ENCODE assay signal across 17 cellular contexts in the genomic region with DNA sequence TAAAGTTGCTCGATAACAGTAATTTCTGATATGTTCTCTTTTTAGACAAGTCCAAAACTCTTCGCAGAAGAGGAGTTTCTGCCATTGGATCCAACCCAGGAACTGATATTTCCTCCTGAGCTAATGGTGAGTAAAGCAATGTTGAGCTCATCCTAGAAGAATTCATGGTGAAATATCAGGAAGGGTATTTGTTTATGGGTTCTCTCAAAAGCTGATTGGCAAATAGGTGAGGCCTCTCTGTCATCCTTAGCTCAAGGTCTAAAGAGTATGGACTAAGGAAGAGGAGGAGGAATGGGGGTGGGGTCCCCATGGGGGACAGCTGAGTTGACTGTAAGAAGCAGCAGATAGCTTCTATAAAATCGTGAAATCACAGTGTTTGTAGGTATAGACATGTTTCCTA. TPM values are rescaled to one million over a fixed set of nuclear protein-coding genes. Genes with fewer than 3 reads are reported as not detected.
DNase-seq lines count a peak whose midpoint lies in the region; ATAC-seq, FAIRE-seq and TF ChIP-seq lines count a peak whose summit lies in the region.
"Had no signal": no experiment of that assay in that cellular context is flagged by ENCODE, and none has a peak within 500 bp of the region (broad histone marks: within the 10 kb centered on the region; RNA-seq: fewer than 3 reads in every experiment).

No MANE protein-coding gene starts in this region.

- TF ChIP-seq EP300 in A549 (IDR thresholded peaks at IDR 0.05): no peak; a peak in 1 of 5 replicates

- no peaks in the 10 kb centered on the region for H3K4me1 Mint-ChIP-seq in activated T-helper 17 cell treated with anti-CD3 and anti-CD28 coated beads, Interleukin-2, amount 50 U/mL, for 72 hours
- H3K4me1 Mint-ChIP-seq: activated naive CD8-positive, alpha-beta T cell treated with anti-CD3 and anti-CD28 coated beads, Interleukin-2, amount 50 U/mL, for 24 hours; GM23338 had no signal

- peak overlapping the region; percentile 76; the same call in 1 of the 2 replicates for H3K23ac ChIP-seq in IMR-90 (ENCODE audit: low read depth, low read length)

- dilution Hi-C loops in IMR-90 (cut with HindIII; ENCODE audit: low sequenced_read_pairs, unreplicated experiment): no loop called here

- H4K5ac ChIP-seq in IMR-90 (ENCODE audit: low read depth, low read length): peak overlapping the region; percentile 71; the same call in 1 of the 2 replicates

- TF ChIP-seq RAD21 in A549 (conservative IDR thresholded peaks at IDR 0.05 in 1 of 2, IDR thresholded peaks at IDR 0.05 in 1 of 2) (no peak), IMR-90 (IDR thresholded peaks at IDR 0.05; ENCODE audit: low read length) (no peak)

- H3K27ac Mint-ChIP-seq in activated T-helper 17 cell treated with anti-CD3 and anti-CD28 coated beads, Interleukin-2, amount 50 U/mL, for 72 hours: no peak overlapping the region
- H3K27ac Mint-ChIP-seq: activated naive CD8-positive, alpha-beta T cell treated with anti-CD3 and anti-CD28 coated beads, Interleukin-2, amount 50 U/mL, for 24 hours; GM23338 had no signal

- peak overlapping the region; percentile 78; the same call in 1 of the 2 replicates for H3K18ac ChIP-seq in IMR-90 (ENCODE audit: low read depth, low read length)

- H2BK5ac ChIP-seq in IMR-90 (ENCODE audit: low read depth, low read length, poor library complexity, severe bottlenecking): peak overlapping the region; percentile 92

- peak overlapping the region; percentile 82 for H3K14ac ChIP-seq in IMR-90 (replicated peaks; ENCODE audit: low read depth, low read length)

- peaks cover 10% of the 10 kb centered on the region for H3K9me3 Mint-ChIP-seq in activated T-helper 17 cell treated with anti-CD3 and anti-CD28 coated beads, Interleukin-2, amount 50 U/mL, for 72 hours
- H3K9me3 Mint-ChIP-seq: activated naive CD8-positive, alpha-beta T cell treated with anti-CD3 and anti-CD28 coated beads, Interleukin-2, amount 50 U/mL, for 24 hours; GM23338 had no signal

- H3K79me1 ChIP-seq in IMR-90 (ENCODE audit: low read depth in 1 of 2, low read length in 2 of 2): 0 out of 4 replicates have a peak, but pooled peaks cover 0 to 4% of the 10 kb centered on the region in 2 experiments

- H3K27ac ChIP-seq in A549 (peak overlapping the region; percentile 69 to 85), IMR-90 (ENCODE audit: insufficient read depth, low read length) (peak overlapping the region; percentile 59), adrenal gland (peak overlapping the region; percentile 5 to 74 (median 38)), foreskin keratinocyte (peak overlapping the region; percentile 31)
- H3K27ac ChIP-seq: HL-60, upper lobe of right lung had no signal

- H3K4me2 ChIP-seq in A549 (peak overlapping the region; percentile 80), IMR-90 (ENCODE audit: low read depth, low read length) (peak overlapping the region; percentile 75)
- H3K4me2 ChIP-seq: GM23338 had no signal

- BruUV-seq in IMR-90 (replicated peaks; lab: Mats Ljungman, UMichigan): no TSS peak

- peak overlapping the region; percentile 92 for H2AK9ac ChIP-seq in IMR-90 (replicated peaks; ENCODE audit: low read depth, low read length, poor library complexity)

- H2AFZ ChIP-seq in IMR-90 (replicated peaks; ENCODE audit: low read length, poor library complexity): peak overlapping the region; percentile 69
- H2AFZ ChIP-seq: GM23338 had no signal

- peak overlapping the region; percentile 79; the same call in 1 of the 2 replicates for H4K91ac ChIP-seq in IMR-90 (ENCODE audit: insufficient read depth, low read depth, low read length)

- peak overlapping the region; percentile 91 for H2BK15ac ChIP-seq in IMR-90 (ENCODE audit: low read depth, low read length)

- ATAC-seq in A549 (peak; percentile 82 to 89), IMR-90 (ENCODE audit: low read depth) (peak; percentile 59), foreskin keratinocyte (peak; percentile 87)
- no peak for ATAC-seq in activated T-helper 17 cell treated with anti-CD3 and anti-CD28 coated beads, Interleukin-2, amount 50 U/mL, for 72 hours (replicated peaks)
- ATAC-seq: activated naive CD8-positive, alpha-beta T cell treated with anti-CD3 and anti-CD28 coated beads, Interleukin-2, amount 50 U/mL, for 24 hours; GM23338; upper lobe of right lung had no signal

- DNase-seq in A549 (ENCODE audit: low read depth in 1 of 2, low spot score in 1 of 2): peak in 1 of 2 experiments; percentile 72
- peak; percentile 84 for DNase-seq in IMR-90
- no peak for DNase-seq in adrenal gland
- DNase-seq in foreskin keratinocyte: peak; percentile 79 to 91
- DNase-seq in activated CD4-positive, alpha-beta T cell treated with anti-CD3 and anti-CD28 coated beads for 4 hours: no peak
- no peak for DNase-seq in NAMALWA (ENCODE audit: low spot score)
- no peak for DNase-seq in activated naive CD4-positive, alpha-beta T cell (lab: John Stamatoyannopoulos, UW)
- DNase-seq: activated CD8-positive, alpha-beta memory T cell treated with anti-CD3 and anti-CD28 coated beads, Interleukin-2, amount 50 U/mL, for 48 hours; activated naive CD8-positive, alpha-beta T cell treated with anti-CD3 and anti-CD28 coated beads, Interleukin-2, amount 50 U/mL, for 24 hours; effector CD8-positive, alpha-beta T cell; MV-4-11; pancreas; stimulated activated CD4-positive, alpha-beta T cell treated with anti-CD3 and anti-CD28 coated beads, Interleukin-15, amount 100 ng/mL, for 24 hours; upper lobe of right lung had no signal

- H4K20me1 ChIP-seq in IMR-90 (ENCODE audit: insufficient read depth, low read length): no peaks in the 10 kb centered on the region

- 29% methylated on average over 3 of the region's 3 CpGs for WGBS in A549 (ENCODE audit: missing lambda C conversion rate)
- no CpG with 5 or more reads among the region's 3 CpGs for WGBS in IMR-90 (ENCODE audit: extremely low coverage in 2 of 2, insufficient read length in 1 of 2), 2 experiments
- 62 to 71% (median 70%) methylated on average over 3 of the region's 3 CpGs for WGBS in adrenal gland, 4 donors

- H3K9me1 ChIP-seq in IMR-90 (ENCODE audit: insufficient read depth, low read length): peaks cover 7% of the 10 kb centered on the region

- intact Hi-C loops in IMR-90 (cut with micrococcal nuclease): no loop called here
- intact Hi-C loops in adrenal gland (cut with DNase I): no loop called here

- FAIRE-seq in A549 (lab: Jason Lieb, UNC): no peak
- FAIRE-seq: pancreas had no signal

- no peak overlapping the region for H3K56ac ChIP-seq in IMR-90 (ENCODE audit: extremely low read depth, insufficient read depth, low read length)

- peak overlapping the region; percentile 48 to 86 for H4K8ac ChIP-seq in IMR-90 (ENCODE audit: low read depth in 2 of 2, low read length in 2 of 2)

- in situ Hi-C loops in IMR-90 (cut with MboI; ENCODE audit: low sequenced_read_pairs): no loop called here

- CTCF ChIA-PET in A549 (lab: Yijun Ruan, JAX): interaction anchor here (0.6 to 1.3 kb wide), 3 partner anchors 11 to 109 kb away, joined by 3 to 4 read pairs (median 3); no protein-coding TSS in a partner anchor
- CTCF ChIA-PET in IMR-90 (lab: Yijun Ruan, JAX): interaction anchor here (0.7 to 1.3 kb wide), 5 partner anchors 12 to 554 kb away, joined by 3 to 6 read pairs (median 4); partner anchors contain the start of gene AOX1

- peak overlapping the region; percentile 89 for H2BK20ac ChIP-seq in IMR-90 (ENCODE audit: low read depth, low read length)

- TF ChIP-seq CTCF in A549 (IDR thresholded peaks at IDR 0.05): no peak
- TF ChIP-seq CTCF in IMR-90 (conservative IDR thresholded peaks at IDR 0.05; ENCODE audit: low read depth, low read length): no peak
- no peak for TF ChIP-seq CTCF in adrenal gland (IDR thresholded peaks at IDR 0.05)
- no peak for TF ChIP-seq CTCF in foreskin keratinocyte (conservative IDR thresholded peaks at IDR 0.05)

- H3K36me3 ChIP-seq in IMR-90 (ENCODE audit: control insufficient read depth, insufficient read depth, low read length): no peaks in the 10 kb centered on the region
- peaks cover 0 to 92% of the 10 kb centered on the region in 2 donors for H3K36me3 ChIP-seq in adrenal gland (replicated peaks in 1 of 2)

- H3K27me3 ChIP-seq in IMR-90 (ENCODE audit: control insufficient read depth, insufficient read depth, low read length): no peaks in the 10 kb centered on the region
- no peaks in the 10 kb centered on the region for H3K27me3 ChIP-seq in adrenal gland
- no peaks in the 10 kb centered on the region for H3K27me3 ChIP-seq in foreskin keratinocyte
- H3K27me3 ChIP-seq: pancreas had no signal

- peak overlapping the region; percentile 94; the same call in 1 of the 2 replicates for H3K4ac ChIP-seq in IMR-90 (ENCODE audit: low read depth, low read length)

- H3K4me1 ChIP-seq in A549 (peaks cover 56% of the 10 kb centered on the region), IMR-90 (ENCODE audit: control insufficient read depth, insufficient read depth, low read length) (peaks cover 20% of the 10 kb centered on the region), adrenal gland (replicated peaks in 1 of 2) (peaks cover 9 to 41% of the 10 kb centered on the region in 2 donors), foreskin keratinocyte (peaks cover 33% of the 10 kb centered on the region)
- H3K4me1 ChIP-seq: pancreas, upper lobe of right lung had no signal

- TF ChIP-seq POLR2A in A549 (IDR thresholded peaks at IDR 0.05; ENCODE audit: low read length) (no peak), IMR-90 (IDR thresholded peaks at IDR 0.05; ENCODE audit: low read depth, low read length) (no peak), adrenal gland (IDR thresholded peaks at IDR 0.05) (no peak)

- H3K9me3 ChIP-seq in A549 (no peaks in the 10 kb centered on the region; the same call in 2 of the 3 replicates), IMR-90 (ENCODE audit: control insufficient read depth, insufficient read depth, low read length) (no peaks in the 10 kb centered on the region), adrenal gland (replicated peaks in 1 of 3) (no peaks in the 10 kb centered on the region)
- H3K9me3 ChIP-seq: pancreas, upper lobe of right lung had no signal

- no peak overlapping the region for H3K9ac ChIP-seq in IMR-90 (ENCODE audit: low read depth, low read length)

- peak overlapping the region; percentile 93 for H2BK120ac ChIP-seq in IMR-90 (ENCODE audit: low read depth, low read length)

- peaks cover 16% of the 10 kb centered on the region for H3K27me3 Mint-ChIP-seq in activated T-helper 17 cell treated with anti-CD3 and anti-CD28 coated beads, Interleukin-2, amount 50 U/mL, for 72 hours
- H3K27me3 Mint-ChIP-seq: activated naive CD8-positive, alpha-beta T cell treated with anti-CD3 and anti-CD28 coated beads, Interleukin-2, amount 50 U/mL, for 24 hours had no signal

- H2AK5ac ChIP-seq in IMR-90 (ENCODE audit: low read depth, low read length): peak overlapping the region; percentile 89; the same call in 1 of the 2 replicates

- no peaks in the 10 kb centered on the region for H3K36me3 Mint-ChIP-seq in activated T-helper 17 cell treated with anti-CD3 and anti-CD28 coated beads, Interleukin-2, amount 50 U/mL, for 72 hours (ENCODE audit: low read depth)

- H3K4me3 Mint-ChIP-seq in activated T-helper 17 cell treated with anti-CD3 and anti-CD28 coated beads, Interleukin-2, amount 50 U/mL, for 72 hours: no peak overlapping the region
- H3K4me3 Mint-ChIP-seq: activated naive CD8-positive, alpha-beta T cell treated with anti-CD3 and anti-CD28 coated beads, Interleukin-2, amount 50 U/mL, for 24 hours; GM23338 had no signal

- POLR2A ChIA-PET in A549 (lab: Yijun Ruan, JAX): no interaction called here
- POLR2A ChIA-PET in IMR-90 (lab: Charles Lee; ENCODE audit: unreplicated experiment): interaction anchor here (0.6 kb wide), 1 partner anchor 93 kb away, joined by 3 read pairs; no protein-coding TSS in a partner anchor

- no peak overlapping the region for H3K4me3 ChIP-seq in A549
- no peak overlapping the region for H3K4me3 ChIP-seq in IMR-90 (ENCODE audit: insufficient read depth, low read depth, low read length)
- no peak overlapping the region for H3K4me3 ChIP-seq in adrenal gland
- H3K4me3 ChIP-seq: GM23338, pancreas, upper lobe of right lung had no signal

RNA-seq across cellular contexts. Expression of gene AOX1, which starts 18.2 kb away (rescaled TPM):
- polyA plus RNA-seq in A549 (2011; rRNA removed): 2.8 and 3.6 TPM in 2 replicates
- 1.1 and 1.3 TPM in 2 replicates for polyA plus RNA-seq in A549 (2012; cell fraction: cytosol; rRNA removed)
- 0.91 and 1.8 TPM in 2 replicates for polyA plus RNA-seq in A549 (2012; cell fraction: nucleus; rRNA removed)
- polyA plus RNA-seq in A549 (2017; fragmentation: RNase III; extraction: RNeasy Plus Mini Kit Qiagen cat#74134 plus additional on column Dnase treatment): 4.8 to 6.6 TPM (median 5.4 TPM) in 3 replicates
- 1.8 and 5.3 TPM in 2 replicates for polyA minus RNA-seq in A549 (2011; rRNA and poly(A)+ RNA removed)
- total RNA-seq in IMR-90 (2012; rRNA removed): 57.2 and 59.9 TPM in 2 replicates
- 18.7 and 21.7 TPM in 2 replicates for polyA plus RNA-seq in IMR-90 (2012; rRNA removed)
- polyA plus RNA-seq in IMR-90 (2012; cell fraction: cytosol; rRNA removed): 6.1 and 8.5 TPM in 2 replicates
- polyA plus RNA-seq in IMR-90 (2012; cell fraction: nucleus; rRNA removed; ENCODE audit: low replicate concordance): 1.6 and 13.0 TPM in 2 replicates
- total RNA-seq in adrenal gland: 1,000 to 10,000 TPM in 2 of 8 donors, 100 to 1,000 TPM in 6; 650 to 1,121 (median 899) TPM
- polyA plus RNA-seq in adrenal gland: 100 to 1,000 TPM; 101 to 406 (median 127) TPM
- total RNA-seq in foreskin keratinocyte: 7.6 and 16.8 TPM in 2 replicates
- 2.6 and 5.3 TPM in 2 replicates for polyA plus RNA-seq in foreskin keratinocyte
- total RNA-seq in activated T-helper 17 cell treated with anti-CD3 and anti-CD28 coated beads, Interleukin-2, amount 50 U/mL, for 72 hours: under 1 TPM; 0.04 to 0.95 TPM

Comparison
In these comparisons a context has a peak if more than half of its experiments do, and no peak if none do; other contexts are left out.
1. DNase-seq: peak in IMR-90 (single experiment) and foreskin keratinocyte (2 of 2); none in adrenal gland (0 of 7), activated CD4-positive, alpha-beta T cell treated with anti-CD3 and anti-CD28 coated beads for 4 hours (0 of 2), NAMALWA (single experiment) and activated naive CD4-positive, alpha-beta T cell (0 of 4).
2. RNA of gene AOX1, which starts 18.2 kb away (total RNA-seq): 650 to 1,121 TPM in adrenal gland; 57.2 to 59.9 TPM in IMR-90, 7.6 to 16.8 TPM in foreskin keratinocyte and 0.04 to 0.95 TPM in activated T-helper 17 cell treated with anti-CD3 and anti-CD28 coated beads, Interleukin-2, amount 50 U/mL, for 72 hours; every median in the first group is over 10 times any median in the second.
3. Peak in every context shown above with its lines, with median percentiles within 50 percentile points of each other: H3K27ac ChIP-seq.